In the genomic region with DNA sequence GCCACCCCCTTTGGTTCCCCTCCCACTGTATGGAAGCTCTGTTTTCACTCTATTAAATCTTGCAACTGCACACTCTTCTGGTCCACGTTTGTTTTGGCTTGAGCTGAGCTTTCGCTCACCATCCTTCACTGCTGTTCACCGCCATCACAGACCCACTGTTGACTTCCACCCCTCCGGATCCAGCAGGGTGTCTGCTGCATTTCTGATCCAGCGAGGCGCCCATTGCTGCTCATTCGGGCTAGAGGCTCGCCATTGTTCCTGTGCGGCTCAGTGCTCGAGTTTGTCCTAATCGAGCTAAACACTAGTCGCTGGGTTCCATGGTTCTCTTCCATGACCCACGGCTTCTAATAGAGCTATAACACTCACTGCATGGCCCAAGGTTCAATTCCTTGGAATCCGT, we compare ENCODE assay signal across 16 cellular contexts. TPM values are rescaled to one million over a fixed set of nuclear protein-coding genes. Genes with fewer than 3 reads are reported as not detected.
DNase-seq lines count a peak whose midpoint lies in the region; ATAC-seq and TF ChIP-seq lines count a peak whose summit lies in the region.
"Had no signal": no experiment of that assay in that cellular context is flagged by ENCODE, and none has a peak within 500 bp of the region (broad histone marks: within the 10 kb centered on the region; RNA-seq: fewer than 3 reads in every experiment).

No MANE protein-coding gene starts in this region.

- TF ChIP-seq CTCF in 22Rv1 (IDR thresholded peaks at IDR 0.05) = no peak
- no peak for TF ChIP-seq CTCF in RWPE1 (conservative IDR thresholded peaks at IDR 0.05; ENCODE audit: low read depth)
- no peak for TF ChIP-seq CTCF in gastroesophageal sphincter (IDR thresholded peaks at IDR 0.05)
- no peak for TF ChIP-seq CTCF in osteoblast (IDR thresholded peaks at IDR 0.05; ENCODE audit: extremely low read depth, low read depth, low read length)

- WGBS in gastroesophageal sphincter (ENCODE audit: low coverage in 1 of 2), 2 donors = 66 to 76% methylated on average over 5 of the region's 14 CpGs

- ATAC-seq in gastroesophageal sphincter = no peak
- no peak for ATAC-seq in GM18873 (IDR thresholded peaks at IDR 0.05; ENCODE audit: low FRiP score, unreplicated experiment)
- no peak for ATAC-seq in GM19467 (IDR thresholded peaks at IDR 0.05; ENCODE audit: unreplicated experiment)

- H3K9me3 ChIP-seq in gastroesophageal sphincter (no peaks in the 10 kb centered on the region), osteoblast (ENCODE audit: low read depth, low read length) (no peaks in the 10 kb centered on the region)
- H3K9me3 ChIP-seq: testis had no signal

- no peak for DNase-seq in RWPE1 (ENCODE audit: low spot score)
- no peak for DNase-seq in osteoblast (ENCODE audit: insufficient read length, low spot score, missing footprints)
- DNase-seq in NCI-H2227 treated with DMSO at 0.1 percent for 48 hours (lab: John Stamatoyannopoulos, UW) = no peak
- DNase-seq in activated T-helper 2 cell treated with anti-CD3 and anti-CD28 coated beads, Interferon-gamma antibody, Interleukin-2, Interleukin-4, amounts not matched to agents 10 μg/mL and 5 μg/mL and 100 μg/mL, durations not matched to agents 14 hours and 24 hours and 36 hours (ENCODE audit: low spot score) = no peak
- DNase-seq: activated CD4-positive, alpha-beta memory T cell treated with anti-CD3 and anti-CD28 coated beads for 36 hours; dermis blood vessel endothelial cell; NCI-H2171 treated with DMSO at 0.1 percent for 48 hours; retina; testis had no signal

- TF ChIP-seq EP300 in gastroesophageal sphincter (IDR thresholded peaks at IDR 0.05) = no peak

- H3K36me3 ChIP-seq in gastroesophageal sphincter (no peaks in the 10 kb centered on the region), osteoblast (ENCODE audit: insufficient read depth, low read length) (peaks cover 27% of the 10 kb centered on the region)

- H3K36me3 Mint-ChIP-seq in activated T-helper 2 cell treated with anti-CD3 and anti-CD28 coated beads, Interferon-gamma antibody, Interleukin-2, Interleukin-4, amounts not matched to agents 10 μg/mL and 5 μg/mL and 100 μg/mL, durations not matched to agents 14 hours and 24 hours and 36 hours (ENCODE audit: low read depth) = peaks cover 20% of the 10 kb centered on the region

- no peaks in the 10 kb centered on the region for H3K27me3 Mint-ChIP-seq in activated T-helper 2 cell treated with anti-CD3 and anti-CD28 coated beads, Interferon-gamma antibody, Interleukin-2, Interleukin-4, amounts not matched to agents 10 μg/mL and 5 μg/mL and 100 μg/mL, durations not matched to agents 14 hours and 24 hours and 36 hours (ENCODE audit: low read depth)
- H3K27me3 Mint-ChIP-seq: activated CD4-positive, alpha-beta memory T cell treated with anti-CD3 and anti-CD28 coated beads for 36 hours; activated naive CD4-positive, alpha-beta T cell treated with anti-CD3 and anti-CD28 coated beads, Interleukin-2, amount 50 U/mL, for 24 hours had no signal

- H3K4me2 ChIP-seq in osteoblast (ENCODE audit: insufficient read depth, low read length) = no peak overlapping the region

- CTCF ChIA-PET in RWPE1 (lab: Yijun Ruan, JAX) = interaction anchor here (0.6 kb wide), 1 partner anchor 26 kb away, joined by 3 read pairs; no protein-coding TSS in a partner anchor

- H3K4me1 Mint-ChIP-seq in activated T-helper 2 cell treated with anti-CD3 and anti-CD28 coated beads, Interferon-gamma antibody, Interleukin-2, Interleukin-4, amounts not matched to agents 10 μg/mL and 5 μg/mL and 100 μg/mL, durations not matched to agents 14 hours and 24 hours and 36 hours (ENCODE audit: low read depth) = peaks cover 61% of the 10 kb centered on the region

- intact Hi-C loops in activated T-helper 2 cell treated with anti-CD3 and anti-CD28 coated beads, Interferon-gamma antibody, Interleukin-2, Interleukin-4, amounts not matched to agents 10 μg/mL and 5 μg/mL and 100 μg/mL, durations not matched to agents 14 hours and 24 hours and 36 hours (cut with micrococcal nuclease) = no loop called here

- H3K27ac ChIP-seq in 22Rv1 (peak overlapping the region; percentile 37; the same call in 1 of the 2 replicates), RWPE1 (peak overlapping the region; percentile 87), gastroesophageal sphincter (peak overlapping the region; percentile 90 to 100 (median 94)), osteoblast (ENCODE audit: low read depth, low read length) (peak overlapping the region; percentile 64)
- H3K27ac ChIP-seq: testis had no signal

- no peaks in the 10 kb centered on the region for H3K27me3 ChIP-seq in gastroesophageal sphincter
- H3K27me3 ChIP-seq in osteoblast (ENCODE audit: insufficient read depth, low read length) = no peaks in the 10 kb centered on the region
- H3K27me3 ChIP-seq: testis had no signal

- no peak overlapping the region for H3K27ac Mint-ChIP-seq in activated T-helper 2 cell treated with anti-CD3 and anti-CD28 coated beads, Interferon-gamma antibody, Interleukin-2, Interleukin-4, amounts not matched to agents 10 μg/mL and 5 μg/mL and 100 μg/mL, durations not matched to agents 14 hours and 24 hours and 36 hours
- H3K27ac Mint-ChIP-seq: activated CD4-positive, alpha-beta memory T cell treated with anti-CD3 and anti-CD28 coated beads for 36 hours; activated naive CD4-positive, alpha-beta T cell treated with anti-CD3 and anti-CD28 coated beads, Interleukin-2, amount 50 U/mL, for 24 hours had no signal

- H4K20me1 ChIP-seq in osteoblast (ENCODE audit: insufficient read depth, low read length) = peaks cover 19% of the 10 kb centered on the region

- H3K4me3 ChIP-seq in gastroesophageal sphincter (no peak overlapping the region), osteoblast (ENCODE audit: insufficient read depth, low read length) (no peak overlapping the region)
- H3K4me3 ChIP-seq: testis had no signal

- H3K4me3 Mint-ChIP-seq in activated T-helper 2 cell treated with anti-CD3 and anti-CD28 coated beads, Interferon-gamma antibody, Interleukin-2, Interleukin-4, amounts not matched to agents 10 μg/mL and 5 μg/mL and 100 μg/mL, durations not matched to agents 14 hours and 24 hours and 36 hours (ENCODE audit: low read depth) = no peak overlapping the region
- H3K4me3 Mint-ChIP-seq: activated CD4-positive, alpha-beta memory T cell treated with anti-CD3 and anti-CD28 coated beads for 36 hours; activated naive CD4-positive, alpha-beta T cell treated with anti-CD3 and anti-CD28 coated beads, Interleukin-2, amount 50 U/mL, for 24 hours; T-helper 1 cell treated with Interleukin-12 subunit alpha and Interleukin-12 subunit beta and Interleukin-4 antibody, amounts not matched to agents 30 μg/mL and 1 μg/mL, for 36 hours had no signal

- H3K4me1 ChIP-seq in gastroesophageal sphincter (peaks cover 21 to 100% (median 60%) of the 10 kb centered on the region in 3 donors), osteoblast (ENCODE audit: insufficient read depth, low read length) (peaks cover 59% of the 10 kb centered on the region)

- H3K79me2 ChIP-seq in osteoblast (ENCODE audit: insufficient read depth, low read length) = peaks cover 99% of the 10 kb centered on the region

- no peak overlapping the region for H2AFZ ChIP-seq in osteoblast (ENCODE audit: low read length)

- TF ChIP-seq POLR2A in gastroesophageal sphincter (IDR thresholded peaks at IDR 0.05) = no peak

- POLR2A ChIA-PET in RWPE1 (lab: Yijun Ruan, JAX; ENCODE audit: low non-redundant PET) = no interaction called here

- H3K9me3 Mint-ChIP-seq in activated T-helper 2 cell treated with anti-CD3 and anti-CD28 coated beads, Interferon-gamma antibody, Interleukin-2, Interleukin-4, amounts not matched to agents 10 μg/mL and 5 μg/mL and 100 μg/mL, durations not matched to agents 14 hours and 24 hours and 36 hours = no peaks in the 10 kb centered on the region
- H3K9me3 Mint-ChIP-seq: activated CD4-positive, alpha-beta memory T cell treated with anti-CD3 and anti-CD28 coated beads for 36 hours; activated naive CD4-positive, alpha-beta T cell treated with anti-CD3 and anti-CD28 coated beads, Interleukin-2, amount 50 U/mL, for 24 hours; T-helper 1 cell treated with Interleukin-12 subunit alpha and Interleukin-12 subunit beta and Interleukin-4 antibody, amounts not matched to agents 30 μg/mL and 1 μg/mL, for 36 hours had no signal

RNA-seq across cellular contexts. Expression of gene ACTN4, which starts 42.7 kb away (rescaled TPM):
- total RNA-seq in gastroesophageal sphincter (100 to 1,000 TPM; 337 to 938 (median 507) TPM), osteoblast (204 and 229 TPM in 2 replicates)
- 329 and 334 TPM in 2 replicates for total RNA-seq in activated T-helper 2 cell treated with anti-CD3 and anti-CD28 coated beads, Interferon-gamma antibody, Interleukin-2, Interleukin-4, amounts not matched to agents 10 μg/mL and 5 μg/mL and 100 μg/mL, durations not matched to agents 14 hours and 24 hours and 36 hours

RNA-seq across cellular contexts. Expression of gene CAPN12, which starts 54.1 kb away (rescaled TPM):
- total RNA-seq in gastroesophageal sphincter (1 to 10 TPM in 2 of 4 donors, under 1 TPM in 1, not detected in 1; 0.93 to 2.2 (median 1.1) TPM), osteoblast (not detected in 2 replicates)
- total RNA-seq in activated T-helper 2 cell treated with anti-CD3 and anti-CD28 coated beads, Interferon-gamma antibody, Interleukin-2, Interleukin-4, amounts not matched to agents 10 μg/mL and 5 μg/mL and 100 μg/mL, durations not matched to agents 14 hours and 24 hours and 36 hours = 2.9 and 3.6 TPM in 2 replicates
- total RNA-seq: Daoy, dermis blood vessel endothelial cell had no signal

Comparison
In these comparisons a context has a peak if more than half of its experiments do, and no peak if none do; other contexts are left out.
1. H3K27ac ChIP-seq: peak in every context shown above with its lines; median percentile 94 in gastroesophageal sphincter; 87 in RWPE1; 64 in osteoblast; 37 in 22Rv1.